In the genomic region with DNA sequence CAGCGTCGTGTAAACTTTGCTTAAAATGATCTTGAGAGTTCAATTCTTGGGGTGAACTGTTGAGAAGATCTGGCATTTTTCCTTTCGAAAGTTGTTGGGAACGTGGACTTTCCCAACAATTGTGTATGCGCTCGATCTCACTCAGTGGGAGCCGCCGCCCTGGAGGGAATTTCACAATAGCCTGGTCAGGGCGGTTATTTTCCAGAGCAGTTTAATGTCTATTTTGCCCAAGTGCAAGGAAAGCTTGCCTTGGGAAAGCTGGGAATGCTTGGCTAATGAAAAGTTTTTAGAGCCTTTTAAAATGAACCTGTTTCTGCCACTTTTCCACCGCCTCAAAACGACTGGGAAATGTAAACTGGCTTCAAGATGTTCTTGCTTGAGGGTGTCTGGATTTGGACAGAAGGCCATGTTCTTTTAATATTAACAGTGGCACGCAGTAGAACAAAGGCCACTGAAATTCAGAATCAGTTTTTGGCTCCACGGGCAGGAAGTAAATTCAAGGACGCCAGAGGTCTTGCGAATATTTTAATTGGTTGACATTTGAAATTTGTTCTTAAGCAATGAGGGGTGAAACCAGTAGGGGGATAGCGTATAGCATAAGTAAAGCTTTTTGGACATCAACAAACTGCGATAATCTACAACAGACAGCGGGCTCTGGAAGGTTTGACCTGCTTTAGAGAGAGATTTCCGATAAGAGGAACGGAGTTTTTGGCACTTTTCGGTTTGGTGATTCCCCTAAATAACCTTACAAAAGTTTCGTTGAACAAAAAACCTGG, we compare ENCODE assay signal across 8 cellular contexts. TPM values are rescaled to one million over a fixed set of nuclear protein-coding genes. Genes with fewer than 3 reads are reported as not detected.
A peak's percentile ranks its signal among the peaks of the same experiment; 100 is the strongest.
DNase-seq lines count a peak whose midpoint lies in the region; ATAC-seq and TF ChIP-seq lines count a peak whose summit lies in the region.

No MANE protein-coding gene starts in this region.

- intact Hi-C loops in Calu3 (cut with micrococcal nuclease; ENCODE audit: unreplicated experiment), result no loop called here
- intact Hi-C loops in testis (cut with DNase I; ENCODE audit: low total_unique reads), result loop anchor here (5.0 kb wide), 1 partner anchor 40 kb away; no protein-coding TSS in a partner anchor

- peaks cover 52% of the 10 kb centered on the region for H3K79me2 ChIP-seq in MM.1S (ENCODE audit: low read length)

- H3K9me3 ChIP-seq in MM.1S (replicated peaks; ENCODE audit: insufficient read depth, low read length) (no peaks in the 10 kb centered on the region), testis (no peaks in the 10 kb centered on the region)

- no peaks in the 10 kb centered on the region for H3K36me3 ChIP-seq in MM.1S (replicated peaks; ENCODE audit: insufficient read depth, low read length)
- H3K36me3 ChIP-seq in testis (ENCODE audit: low read depth, missing control alignments), result no peaks in the 10 kb centered on the region

- DNase-seq in Calu3 (peak; percentile 71), MM.1S (peak; percentile 90), T-helper 1 cell (peak in 4 of 5 donors; percentile 28 to 89 (median 36)), medulla oblongata (ENCODE audit: extremely low spot score) (peak; percentile 71), testis (peak; percentile 63), SK-N-DZ (ENCODE audit: low spot score) (no peak)
- DNase-seq in effector memory CD8-positive, alpha-beta T cell, result peak; percentile 50 to 61 (median 54)

- H3K4me2 ChIP-seq in MM.1S (ENCODE audit: low read depth, low read length), result peak overlapping the region; percentile 73

- peak; percentile 62 for TF ChIP-seq POLR2A in GM19099 (IDR thresholded peaks at IDR 0.05; ENCODE audit: extremely low read depth, insufficient read length, low read depth)
- TF ChIP-seq POLR2A in testis (IDR thresholded peaks at IDR 0.05), result no peak

- H3K4me3 Mint-ChIP-seq in Calu3 (ENCODE audit: low read depth, unreplicated experiment), result peak overlapping the region; percentile 71
- H3K4me3 Mint-ChIP-seq in effector memory CD8-positive, alpha-beta T cell, result peak overlapping the region; percentile 89 to 92

- H4K20me1 ChIP-seq in MM.1S (ENCODE audit: insufficient read depth, low read length), result no peaks in the 10 kb centered on the region

- H3K4me3 ChIP-seq in MM.1S (ENCODE audit: low read length) (peak overlapping the region; percentile 85), testis (peak overlapping the region; percentile 91 to 99)

- peak overlapping the region; percentile 96 for H3K27ac ChIP-seq in MM.1S (ENCODE audit: low read length)
- peak overlapping the region; percentile 97 to 100 for H3K27ac ChIP-seq in testis

- peak; percentile 39 for ATAC-seq in effector memory CD8-positive, alpha-beta T cell (replicated peaks)

- H3K9me3 Mint-ChIP-seq in Calu3 (ENCODE audit: low read depth, unreplicated experiment), result no peaks in the 10 kb centered on the region
- no peaks in the 10 kb centered on the region for H3K9me3 Mint-ChIP-seq in effector memory CD8-positive, alpha-beta T cell

- H3K4me1 Mint-ChIP-seq in Calu3 (ENCODE audit: low read depth, unreplicated experiment), result peaks cover 31% of the 10 kb centered on the region
- H3K4me1 Mint-ChIP-seq in effector memory CD8-positive, alpha-beta T cell (ENCODE audit: low read depth in 2 of 2), result peaks cover 36 to 42% of the 10 kb centered on the region in 2 donors

- H3K36me3 Mint-ChIP-seq in Calu3 (ENCODE audit: insufficient read depth, unreplicated experiment), result peaks cover 87% of the 10 kb centered on the region
- H3K36me3 Mint-ChIP-seq in effector memory CD8-positive, alpha-beta T cell (ENCODE audit: insufficient read depth), result peaks cover 76% of the 10 kb centered on the region

- H3K27me3 Mint-ChIP-seq in Calu3 (ENCODE audit: unreplicated experiment), result no peaks in the 10 kb centered on the region
- no peaks in the 10 kb centered on the region for H3K27me3 Mint-ChIP-seq in effector memory CD8-positive, alpha-beta T cell

- H3K27ac Mint-ChIP-seq in Calu3 (ENCODE audit: unreplicated experiment), result peak overlapping the region; percentile 99
- H3K27ac Mint-ChIP-seq in effector memory CD8-positive, alpha-beta T cell, result peak overlapping the region; percentile 99 to 100

- peak; percentile 39 for TF ChIP-seq CTCF in Calu3 (IDR thresholded peaks at IDR 0.05; ENCODE audit: unreplicated experiment)
- TF ChIP-seq CTCF in MM.1S (IDR thresholded peaks at IDR 0.05; ENCODE audit: low read length), result peak; percentile 52
- peak in 1 of 3 experiments; percentile 7 for TF ChIP-seq CTCF in testis (IDR thresholded peaks at IDR 0.05)

- H3K27me3 ChIP-seq in MM.1S (replicated peaks; ENCODE audit: insufficient read depth, low read length) (no peaks in the 10 kb centered on the region), testis (no peaks in the 10 kb centered on the region)

- CTCF ChIA-PET in Calu3 (lab: Charles Lee), result interaction anchor here (0.7 to 3.5 kb wide), 5 partner anchors 27 to 151 kb away, joined by 3 to 20 read pairs (median 4); no protein-coding TSS in a partner anchor

- no peaks in the 10 kb centered on the region for H3K9me2 ChIP-seq in MM.1S (replicated peaks; ENCODE audit: insufficient read depth, low read length)

- peak overlapping the region; percentile 97 for H3K9ac ChIP-seq in MM.1S (ENCODE audit: low read length)

- peaks cover 23% of the 10 kb centered on the region for H3K4me1 ChIP-seq in MM.1S (ENCODE audit: low read length)
- H3K4me1 ChIP-seq in testis, result peaks cover 30% of the 10 kb centered on the region

- no TSS peak for BruUV-seq in Calu3 (replicated peaks; lab: Mats Ljungman, UMichigan)

- WGBS in testis, 2 donors, result 0 to 1% methylated on average over 22 of the region's 22 CpGs

- H2AFZ ChIP-seq in MM.1S (ENCODE audit: low read length), result peak overlapping the region; percentile 82; the same call in 1 of the 2 replicates

- H3F3A ChIP-seq in MM.1S (ENCODE audit: insufficient read depth, low read length), result peaks cover 72% of the 10 kb centered on the region

RNA-seq across cellular contexts. Expression of a gene that starts 1.2 kb away (rescaled TPM):
- total RNA-seq in Calu3 (2022) (232 and 285 TPM in 2 replicates), testis (100 to 1,000 TPM; 117 to 137 TPM)
- polyA plus RNA-seq in testis (ENCODE audit: insufficient read depth, low read depth, low replicate concordance), result 51.1 TPM
- 0.43 and 2.4 TPM in 2 replicates for polyA plus RNA-seq in SK-N-DZ (2014; cell fraction: cytosol; rRNA removed)
- 0.53 and 2.4 TPM in 2 replicates for polyA plus RNA-seq in SK-N-DZ (2014; cell fraction: nucleus; rRNA removed)

RNA-seq across cellular contexts. Expression of a gene that starts 45.3 kb away (rescaled TPM):
- total RNA-seq in Calu3 (2022), result 133 and 140 TPM in 2 replicates
- 10 to 100 TPM; 46.8 to 56.2 TPM for total RNA-seq in testis
- 129 TPM for polyA plus RNA-seq in testis (ENCODE audit: insufficient read depth, low read depth, low replicate concordance)
- 240 and 327 TPM in 2 replicates for polyA plus RNA-seq in SK-N-DZ (2014; cell fraction: cytosol; rRNA removed)
- polyA plus RNA-seq in SK-N-DZ (2014; cell fraction: nucleus; rRNA removed), result 152 and 157 TPM in 2 replicates

RNA-seq across cellular contexts. Expression of a gene that starts 45.7 kb away (rescaled TPM):
- 37.5 and 45.6 TPM in 2 replicates for total RNA-seq in Calu3 (2022)
- total RNA-seq in testis, result 10 to 100 TPM; 26.8 to 27.9 TPM
- polyA plus RNA-seq in testis (ENCODE audit: insufficient read depth, low read depth, low replicate concordance), result 10.7 TPM
- 2.3 and 3.1 TPM in 2 replicates for polyA plus RNA-seq in SK-N-DZ (2014; cell fraction: cytosol; rRNA removed)
- polyA plus RNA-seq in SK-N-DZ (2014; cell fraction: nucleus; rRNA removed), result 4.9 and 6.1 TPM in 2 replicates
